Comparison of ENCODE assay signal across 16 cellular contexts in genomic region chr1:183778568-183779433, GRCh38. TPM values are rescaled to one million over a fixed set of nuclear protein-coding genes. Genes with fewer than 3 reads are reported as not detected.
DNase-seq lines count a peak whose midpoint lies in the region; ATAC-seq, FAIRE-seq and TF ChIP-seq lines count a peak whose summit lies in the region.
"Had no signal": no experiment of that assay in that cellular context is flagged by ENCODE, and none has a peak within 500 bp of the region (broad histone marks: within the 10 kb centered on the region; RNA-seq: fewer than 3 reads in every experiment).

No MANE protein-coding gene starts in this region.

- H2AFZ ChIP-seq in K562 (ENCODE audit: low read depth, low read length), result no peak overlapping the region

- POLR2A ChIA-PET in K562 (lab: Yijun Ruan, JAX), result interaction anchor here (0.7 to 1.2 kb wide), 2 partner anchors 10 to 12 kb away, joined by 3 to 4 read pairs; no protein-coding TSS in a partner anchor

- no peak overlapping the region for H3K9ac ChIP-seq in K562 (ENCODE audit: insufficient read depth in 1 of 2, low read depth in 2 of 2, low read length in 2 of 2)

- H4K20me1 ChIP-seq in K562 (replicated peaks; ENCODE audit: control insufficient read depth, insufficient read depth, low read length), result no peaks in the 10 kb centered on the region

- DNase-seq in left ventricle myocardium superior (peak; percentile 47), right atrium auricular region (ENCODE audit: low spot score) (no peak), NCI-H2171 (lab: John Stamatoyannopoulos, UW) (peak; percentile 4), K562 (ENCODE audit: extremely low read depth in 1 of 4, low spot score in 3 of 4) (no peak), Kasumi-1 (lab: John Stamatoyannopoulos, UW) (no peak), activated T-cell treated with anti-CD3 and anti-CD28 coated beads for 4 hours (no peak)
- no peak for DNase-seq in stimulated activated CD4-positive, alpha-beta T cell treated with anti-CD3 and anti-CD28 coated beads, Interleukin-2, amount 100 ng/mL, for 48 hours
- DNase-seq: AML-193; CD4-positive, alpha-beta T cell; Karpas-422; NCI-H2029 treated with DMSO at 0.1 percent for 48 hours; NCI-H510A; OCI-M1 had no signal

- WGBS in K562 (ENCODE audit: insufficient coverage, low coverage, missing lambda C conversion rate), result 0% methylated on average over 4 of the region's 4 CpGs

- no peaks in the 10 kb centered on the region for H3K79me2 ChIP-seq in K562 (ENCODE audit: control insufficient read depth, insufficient read depth, low read length)

- H3K36me3 ChIP-seq in right atrium auricular region, result no peaks in the 10 kb centered on the region
- no peaks in the 10 kb centered on the region for H3K36me3 ChIP-seq in K562 (ENCODE audit: control insufficient read depth, insufficient read depth, low read length)

- ATAC-seq in left ventricle myocardium superior (peak; percentile 74), K562 (no peak), HG03108 (IDR thresholded peaks at IDR 0.05; ENCODE audit: unreplicated experiment) (no peak)

- no peak for TF ChIP-seq RAD21 in K562 (CRISPR knock-in tag; conservative IDR thresholded peaks at IDR 0.05 in 1 of 2, IDR thresholded peaks at IDR 0.05 in 1 of 2)

- CTCF ChIA-PET in K562 (lab: Yijun Ruan, JAX; ENCODE audit: low intra/inter-chr PET ratio), result no interaction called here

- H3K4me3 ChIP-seq in right atrium auricular region (no peak overlapping the region), K562 (no peak overlapping the region)

- intact Hi-C loops in left ventricle myocardium superior (cut with micrococcal nuclease), result no loop called here
- intact Hi-C loops in K562 (cut with micrococcal nuclease), result no loop called here

- no peak for FAIRE-seq in K562 (lab: Jason Lieb, UNC)
- FAIRE-seq: H1 had no signal

- no peaks in the 10 kb centered on the region for H3K9me1 ChIP-seq in K562 (ENCODE audit: control insufficient read depth, insufficient read depth, low read length)

- no peak for TF ChIP-seq POLR2A in K562 (conservative IDR thresholded peaks at IDR 0.05)

- TF ChIP-seq EP300 in K562 (IDR thresholded peaks at IDR 0.05; ENCODE audit: low read length), result no peak

- H3K27me3 ChIP-seq in right atrium auricular region, result no peaks in the 10 kb centered on the region
- H3K27me3 ChIP-seq in K562 (ENCODE audit: control insufficient read depth in 2 of 2, insufficient read depth in 2 of 2, low read length in 2 of 2), result no peaks in the 10 kb centered on the region

- H3K27ac ChIP-seq in right atrium auricular region, result no peak overlapping the region
- H3K27ac ChIP-seq in K562 (ENCODE audit: extremely low read depth, low read depth, low read length), result no peak overlapping the region
- H3K27ac ChIP-seq: RWPE1 had no signal

- H3K9me3 ChIP-seq in right atrium auricular region, result no peaks in the 10 kb centered on the region
- H3K9me3 ChIP-seq in K562 (replicated peaks; ENCODE audit: control insufficient read depth, insufficient read depth, low read depth, low read length), result no peaks in the 10 kb centered on the region

- no peak for TF ChIP-seq CTCF in right atrium auricular region (IDR thresholded peaks at IDR 0.05)
- TF ChIP-seq CTCF in K562 (IDR thresholded peaks at IDR 0.05 in 2 of 3, conservative IDR thresholded peaks at IDR 0.05 in 1 of 3; ENCODE audit: insufficient read depth in 2 of 3, low read depth in 1 of 3, low read length in 3 of 3), result no peak

- BruUV-seq in K562 (replicated peaks; lab: Mats Ljungman, UMichigan), result no TSS peak

- in situ Hi-C loops in K562 (cut with MboI), result no loop called here

- H3K4me1 ChIP-seq in right atrium auricular region (peaks cover 0 to 14% of the 10 kb centered on the region in 2 donors), K562 (replicated peaks in 1 of 2; ENCODE audit: control insufficient read depth in 2 of 2, insufficient read depth in 2 of 2, low read length in 2 of 2) (no peaks in the 10 kb centered on the region)

- H3K4me2 ChIP-seq in K562 (ENCODE audit: insufficient read depth, low read length), result no peak overlapping the region

TF ChIP-seq in K562, 482 proteins besides CTCF, POLR2A, EP300 and RAD21:
- TF ChIP-seq ZBTB43 (CRISPR knock-in tag; IDR thresholded peaks at IDR 0.05) (no peak), HDAC3 (IDR thresholded peaks at IDR 0.05; ENCODE audit: borderline replicate concordance, partially characterized antibody) (no peak), ZNF133 (CRISPR knock-in tag; IDR thresholded peaks at IDR 0.05) (no peak), STAT5A (IDR thresholded peaks at IDR 0.05; ENCODE audit: borderline replicate concordance, low read length) (no peak), NR4A1 (CRISPR knock-in tag; IDR thresholded peaks at IDR 0.05) (no peak), NR4A1 (tag; IDR thresholded peaks at IDR 0.05) (no peak), ZNF316 (IDR thresholded peaks at IDR 0.05) (peak; percentile 50; the same call in 1 of the 2 replicates), ELF4 (CRISPR knock-in tag; IDR thresholded peaks at IDR 0.05) (no peak), ZNF347 (CRISPR knock-in tag; IDR thresholded peaks at IDR 0.05; ENCODE audit: low read depth) (no peak), C11orf30 (IDR thresholded peaks at IDR 0.05; ENCODE audit: low read depth) (0 out of 2 replicates have a peak, but pooled peaks have one; percentile 14)

RNA-seq across cellular contexts. Expression of gene RGL1, which starts 26.1 kb away (rescaled TPM):
- total RNA-seq in left ventricle myocardium superior, result 18.5 TPM
- 10 to 100 TPM; 14.9 to 22.7 TPM for total RNA-seq in right atrium auricular region
- 0.14 and 0.16 TPM in 2 replicates for total RNA-seq in K562 (2011; cell fraction: chromatin; rRNA removed; ENCODE audit: low replicate concordance)
- 0.13 and 0.17 TPM in 2 replicates for total RNA-seq in K562 (2011; cell fraction: nucleolus; rRNA removed)
- 0.15 TPM in 1 of 2 replicates, not detected in the other for total RNA-seq in K562 (2011; cell fraction: nucleoplasm; rRNA removed)
- under 0.01 and 0.08 TPM in 2 replicates for total RNA-seq in K562 (2014; rRNA removed)
- 0.06 and 0.07 TPM in 2 replicates for total RNA-seq in K562 (2014; rRNA removed; fragmentation: Illumina TruSeq; extraction: Trizol)
- total RNA-seq in K562 (2015; rRNA removed; fragmentation: Illumina TruSeq; extraction: Trizol), result 0.04 TPM in 2 replicates
- 0.07 TPM in 2 replicates for total RNA-seq in K562 (2021)
- 0.01 and 0.03 TPM in 2 replicates for polyA plus RNA-seq in K562 (2011; rRNA removed)
- 0.04 TPM in 1 of 2 replicates, not detected in the other for polyA plus RNA-seq in K562 (2011; cell fraction: cytosol; rRNA removed)
- 0.04 and 0.09 TPM in 2 replicates for polyA plus RNA-seq in K562 (2011; cell fraction: nucleus; rRNA removed)
- 0.06 and 0.07 TPM in 2 replicates for polyA plus RNA-seq in K562 (2012)
- 0.04 and 0.07 TPM in 2 replicates for polyA plus RNA-seq in K562 (2014; fragmentation: Illumina TruSeq; extraction: Trizol)
- under 1 TPM; 0.03 to 0.06 TPM for polyA plus RNA-seq in K562 (2014; fragmentation: Nextera tagmentation; extraction: Ambion mirVana)
- polyA plus RNA-seq in K562 (2014; rRNA removed), result 0.04 and 0.08 TPM in 2 replicates
- polyA minus RNA-seq in K562 (2011; rRNA and poly(A)+ RNA removed), result 0.11 and 0.15 TPM in 2 replicates
- polyA minus RNA-seq in K562 (2011; cell fraction: cytosol; rRNA and poly(A)+ RNA removed), result not detected in 2 replicates
- polyA minus RNA-seq in K562 (2011; cell fraction: nucleus; rRNA and poly(A)+ RNA removed), result 0.22 and 0.27 TPM in 2 replicates

Comparison
In these comparisons a context has a peak if more than half of its experiments do, and no peak if none do; other contexts are left out.
1. DNase-seq: peak in left ventricle myocardium superior (single experiment) and NCI-H2171 (single experiment); none in right atrium auricular region (single experiment), K562 (0 of 4), stimulated activated CD4-positive, alpha-beta T cell treated with anti-CD3 and anti-CD28 coated beads, Interleukin-2, amount 100 ng/mL, for 48 hours (0 of 2), Kasumi-1 (0 of 2) and activated T-cell treated with anti-CD3 and anti-CD28 coated beads for 4 hours (single experiment).
2. RNA of gene RGL1, which starts 26.1 kb away (total RNA-seq): 14.9 to 22.7 TPM in right atrium auricular region and 18.5 TPM in left ventricle myocardium superior (single experiment); under 0.01 to 0.17 TPM in K562; every median in the first group is over 10 times any median in the second.